8 cellular contexts compared by ENCODE assay signal in the genomic region with DNA sequence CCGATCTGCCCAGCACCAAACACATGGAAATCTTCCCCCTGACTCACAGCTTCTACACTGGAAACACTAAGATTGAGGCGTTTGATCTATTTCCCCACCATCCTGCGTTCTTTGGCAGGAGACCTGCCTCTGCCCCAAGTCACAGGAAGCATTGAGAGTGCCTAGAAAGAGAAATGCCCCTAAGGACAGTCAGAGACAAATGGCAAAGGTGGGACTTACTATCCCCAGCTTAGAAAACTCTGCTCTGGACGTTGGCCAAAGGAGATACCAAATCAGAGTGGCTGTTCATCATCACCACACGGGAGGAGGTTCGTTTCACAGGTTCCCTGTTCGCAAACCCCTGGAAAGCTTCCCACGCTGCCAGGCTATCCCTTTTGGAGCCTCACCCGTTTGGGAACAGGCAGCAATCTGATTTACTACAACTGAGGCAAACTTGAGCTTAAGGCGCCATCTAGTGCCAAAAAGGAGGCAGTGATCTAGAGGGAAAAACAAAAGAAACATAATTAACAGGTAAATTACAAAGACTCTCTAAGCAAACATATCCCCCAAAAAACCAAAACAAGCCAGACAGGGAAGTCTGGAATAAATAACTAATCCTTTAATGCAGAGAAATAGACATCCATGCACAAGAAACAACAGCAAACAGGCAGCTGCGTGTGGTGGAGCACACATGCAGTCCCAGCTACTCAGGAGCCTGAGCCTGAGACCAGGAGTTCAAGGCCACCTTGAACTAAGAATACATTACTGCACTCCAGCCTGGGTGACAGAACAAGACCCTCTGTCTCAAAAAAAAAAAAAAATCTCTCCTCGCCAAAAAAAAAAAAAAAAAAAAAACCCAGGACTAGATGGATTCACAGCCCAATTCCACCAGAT. TPM values are rescaled to one million over a fixed set of nuclear protein-coding genes. Genes with fewer than 3 reads are reported as not detected.
A peak's percentile ranks its signal among the peaks of the same experiment; 100 is the strongest.
DNase-seq lines count a peak whose midpoint lies in the region; ATAC-seq, FAIRE-seq and TF ChIP-seq lines count a peak whose summit lies in the region.

No MANE protein-coding gene starts in this region.

- TF ChIP-seq EP300 in esophagus muscularis mucosa (IDR thresholded peaks at IDR 0.05) (no peak), transverse colon (IDR thresholded peaks at IDR 0.05; ENCODE audit: low read depth) (no peak)

- CTCF ChIA-PET in T-cell (lab: Charles Lee): interaction anchor here (0.5 to 1.1 kb wide), 2 partner anchors 49 to 1671 kb away, joined by 3 read pairs; no protein-coding TSS in a partner anchor

- intact Hi-C loops in esophagus muscularis mucosa (cut with DNase I) (no loop called here), transverse colon (cut with DNase I; ENCODE audit: low total_unique reads) (no loop called here)

- FAIRE-seq in GM19239 (lab: Jason Lieb, UNC): peak; percentile 53

- H3K36me3 Mint-ChIP-seq in T-cell: peaks cover 3% of the 10 kb centered on the region

- no peak overlapping the region for H3K27ac Mint-ChIP-seq in T-cell

- no peak overlapping the region for H3K27ac ChIP-seq in C4-2B
- no peak overlapping the region for H3K27ac ChIP-seq in esophagus muscularis mucosa (replicated peaks in 1 of 4)
- H3K27ac ChIP-seq in transverse colon: no peak overlapping the region

- DNase-seq in GM19239 (ENCODE audit: insufficient read length, low spot score): no peak
- DNase-seq in NCI-H82 (lab: John Stamatoyannopoulos, UW): peak; percentile 67
- peak; percentile 39 for DNase-seq in esophagus muscularis mucosa (ENCODE audit: extremely low spot score)
- no peak for DNase-seq in transverse colon
- no peak for DNase-seq in T-cell
- DNase-seq in cortex of kidney (lab: John Stamatoyannopoulos, UW): no peak
- no peak for DNase-seq in stimulated activated naive CD8-positive, alpha-beta T cell treated with anti-CD3 and anti-CD28 coated beads, Interleukin-15, Interleukin-2, amounts not matched to agents 100 U/mL and 50 U/mL, for 24 hours

- H3K9me3 Mint-ChIP-seq in T-cell: peaks cover 0 to 19% (median 1%) of the 10 kb centered on the region in 3 donors

- 39% methylated on average over 8 of the region's 12 CpGs for WGBS in esophagus muscularis mucosa
- 36 to 44% methylated on average over 7 to 12 of the region's 12 CpGs for WGBS in transverse colon (ENCODE audit: low coverage in 1 of 2), 2 donors

- H3K27me3 Mint-ChIP-seq in T-cell: peaks cover 32 to 63% of the 10 kb centered on the region in 2 donors

- TF ChIP-seq CTCF in C4-2B (conservative IDR thresholded peaks at IDR 0.05) (peak; percentile 84), esophagus muscularis mucosa (IDR thresholded peaks at IDR 0.05) (no peak), transverse colon (IDR thresholded peaks at IDR 0.05) (peak in 4 of 5 experiments; percentile 32 to 48 (median 39))

- H3K4me3 ChIP-seq in esophagus muscularis mucosa (no peak overlapping the region), transverse colon (no peak overlapping the region)

- no peaks in the 10 kb centered on the region for H3K4me1 Mint-ChIP-seq in T-cell

- H3K4me1 ChIP-seq in esophagus muscularis mucosa (no peaks in the 10 kb centered on the region), transverse colon (no peaks in the 10 kb centered on the region)

- H3K27me3 ChIP-seq in esophagus muscularis mucosa (peaks cover 0 to 35% (median 0%) of the 10 kb centered on the region in 4 donors), transverse colon (peaks cover 25% of the 10 kb centered on the region)

- in situ Hi-C loops in transverse colon (cut with MboI; ENCODE audit: low pct_ligation_motif_present in 1 of 4, low pct_unique_long_range_greater_than_20kb in 1 of 4, low sequenced_read_pairs in 3 of 4): loop anchor here in 3 of 4 donors (25.0 kb wide), 2 partner anchors 222 to 1672 kb away; a partner anchor contains a TSS

- H3K36me3 ChIP-seq in esophagus muscularis mucosa (no peaks in the 10 kb centered on the region), transverse colon (no peaks in the 10 kb centered on the region)

- no peak for ATAC-seq in T-cell (replicated peaks in 1 of 4)
- no peak for ATAC-seq in stimulated activated naive CD8-positive, alpha-beta T cell treated with anti-CD3 and anti-CD28 coated beads, Interleukin-15, Interleukin-2, amounts not matched to agents 100 U/mL and 50 U/mL, for 24 hours

- peaks cover 0 to 25% (median 6%) of the 10 kb centered on the region in 4 donors for H3K9me3 ChIP-seq in esophagus muscularis mucosa
- peaks cover 0 to 6% of the 10 kb centered on the region in 2 donors for H3K9me3 ChIP-seq in transverse colon

- POLR2A ChIA-PET in T-cell (lab: Charles Lee): no interaction called here

- no peak overlapping the region for H3K4me3 Mint-ChIP-seq in T-cell

- no peak for TF ChIP-seq POLR2A in esophagus muscularis mucosa (IDR thresholded peaks at IDR 0.05; ENCODE audit: low read depth)
- TF ChIP-seq POLR2A in transverse colon (IDR thresholded peaks at IDR 0.05): no peak

RNA-seq across cellular contexts. Expression of a gene that starts 48.4 kb away (rescaled TPM):
- total RNA-seq in esophagus muscularis mucosa: 10 to 100 TPM; 22.4 to 46.1 (median 25.3) TPM
- total RNA-seq in transverse colon: 100 to 1,000 TPM in 1 of 4 donors, 10 to 100 TPM in 3; 48.3 to 194 (median 70.1) TPM
- total RNA-seq in T-cell: 100 to 1,000 TPM; 154 to 277 (median 174) TPM

Comparison
In these comparisons a context has a peak if more than half of its experiments do, and no peak if none do; other contexts are left out.
1. CTCF ChIP-seq: peak in C4-2B (single experiment) and transverse colon (4 of 5); none in esophagus muscularis mucosa (0 of 3).
2. DNase-seq: peak in NCI-H82 (single experiment) and esophagus muscularis mucosa (single experiment); none in GM19239 (single experiment), transverse colon (single experiment), T-cell (0 of 34), cortex of kidney (single experiment) and stimulated activated naive CD8-positive, alpha-beta T cell treated with anti-CD3 and anti-CD28 coated beads, Interleukin-15, Interleukin-2, amounts not matched to agents 100 U/mL and 50 U/mL, for 24 hours (single experiment).